12 cellular contexts compared by ENCODE assay signal in the genomic region with DNA sequence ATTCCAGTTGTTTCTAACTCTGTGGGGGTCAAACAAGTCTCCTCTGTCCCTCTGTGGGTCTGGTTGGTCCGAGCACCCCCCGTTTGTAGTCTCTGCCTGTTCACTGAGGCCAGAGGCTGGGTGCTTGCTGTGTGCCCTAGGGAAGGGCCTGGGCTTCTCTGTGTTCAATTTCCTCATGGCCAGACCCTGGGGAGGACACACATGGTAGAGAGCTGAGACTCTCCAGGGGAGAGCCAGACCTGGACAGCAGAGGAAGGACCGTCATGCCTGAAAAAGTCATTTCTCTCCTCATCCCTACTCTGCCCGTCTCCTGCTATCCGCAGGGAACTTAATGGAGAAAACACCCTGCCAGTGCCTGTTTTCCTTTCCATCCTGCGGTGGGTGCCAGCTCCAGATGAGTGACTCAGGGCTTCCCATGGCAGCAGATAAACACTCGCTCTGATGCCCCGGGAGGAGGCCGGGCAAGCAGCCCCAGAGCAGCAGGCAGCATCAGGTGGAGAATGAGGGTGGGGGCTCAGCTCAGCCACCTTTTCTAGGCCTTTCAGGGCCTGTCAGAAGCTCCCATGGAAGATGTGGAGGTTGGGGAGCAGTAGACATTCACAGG. TPM values are rescaled to one million over a fixed set of nuclear protein-coding genes. Genes with fewer than 3 reads are reported as not detected.
DNase-seq lines count a peak whose midpoint lies in the region; TF ChIP-seq lines count a peak whose summit lies in the region.
"Had no signal": no experiment of that assay in that cellular context is flagged by ENCODE, and none has a peak within 500 bp of the region (broad histone marks: within the 10 kb centered on the region; RNA-seq: fewer than 3 reads in every experiment).

No MANE protein-coding gene starts in this region.

- peaks cover 44% of the 10 kb centered on the region for H3K4me1 Mint-ChIP-seq in nephron progenitor cell

- peak overlapping the region; percentile 88 for H3K27ac Mint-ChIP-seq in nephron progenitor cell
- H3K27ac Mint-ChIP-seq: CD4-positive, alpha-beta T cell; memory B cell had no signal

- no peaks in the 10 kb centered on the region for H3K9me3 Mint-ChIP-seq in nephron progenitor cell
- H3K9me3 Mint-ChIP-seq: CD4-positive, alpha-beta T cell; memory B cell had no signal

- no peak overlapping the region for H3K4me3 Mint-ChIP-seq in nephron progenitor cell
- H3K4me3 Mint-ChIP-seq: CD4-positive, alpha-beta T cell; memory B cell had no signal

- no peaks in the 10 kb centered on the region for H3K36me3 Mint-ChIP-seq in nephron progenitor cell (ENCODE audit: low read depth)

- TF ChIP-seq CTCF in nephron progenitor cell (IDR thresholded peaks at IDR 0.05), result no peak

- no peaks in the 10 kb centered on the region for H3K27me3 Mint-ChIP-seq in nephron progenitor cell (ENCODE audit: low read depth, poor library complexity)
- H3K27me3 Mint-ChIP-seq: CD4-positive, alpha-beta T cell had no signal

- DNase-seq in AG20443 (ENCODE audit: low spot score), result peak; percentile 68
- DNase-seq in NCI-H1694 (lab: John Stamatoyannopoulos, UW), result peak; percentile 48
- peak; percentile 79 to 89 for DNase-seq in dermis microvascular lymphatic vessel endothelial cell (ENCODE audit: low read depth in 2 of 2)
- DNase-seq in nephron progenitor cell, result no peak
- no peak for DNase-seq in stimulated activated CD4-positive, alpha-beta T cell treated with anti-CD3 and anti-CD28 coated beads, Interleukin-1b, Interleukin-23, amount 100 ng/mL, for 48 hours
- DNase-seq in iPS-NIHi7 (ENCODE audit: extremely low spot score), result no peak
- DNase-seq in NCI-H524 treated with DMSO at 0.1 percent for 48 hours (lab: John Stamatoyannopoulos, UW), result no peak
- no peak for DNase-seq in midbrain (lab: John Stamatoyannopoulos, UW)
- DNase-seq: activated effector memory CD4-positive, alpha-beta T cell treated with anti-CD3 and anti-CD28 coated beads, Interleukin-2, amount 50 U/mL, for 16 hours; CD4-positive, alpha-beta T cell; stimulated activated CD4-positive, alpha-beta T cell treated with anti-CD3 and anti-CD28 coated beads, Interleukin-15, amount 100 ng/mL, for 24 hours had no signal

RNA-seq across cellular contexts. Expression of a gene that starts 51.9 kb away (rescaled TPM):
- total RNA-seq in dermis microvascular lymphatic vessel endothelial cell, result 1.0 and 1.6 TPM in 2 replicates

Comparison
In these comparisons a context has a peak if more than half of its experiments do, and no peak if none do; other contexts are left out.
1. DNase-seq: peak in AG20443 (single experiment), NCI-H1694 (single experiment) and dermis microvascular lymphatic vessel endothelial cell (2 of 2); none in nephron progenitor cell (single experiment), stimulated activated CD4-positive, alpha-beta T cell treated with anti-CD3 and anti-CD28 coated beads, Interleukin-1b, Interleukin-23, amount 100 ng/mL, for 48 hours (single experiment), iPS-NIHi7 (single experiment), NCI-H524 treated with DMSO at 0.1 percent for 48 hours (single experiment) and midbrain (single experiment).